In the genomic region with DNA sequence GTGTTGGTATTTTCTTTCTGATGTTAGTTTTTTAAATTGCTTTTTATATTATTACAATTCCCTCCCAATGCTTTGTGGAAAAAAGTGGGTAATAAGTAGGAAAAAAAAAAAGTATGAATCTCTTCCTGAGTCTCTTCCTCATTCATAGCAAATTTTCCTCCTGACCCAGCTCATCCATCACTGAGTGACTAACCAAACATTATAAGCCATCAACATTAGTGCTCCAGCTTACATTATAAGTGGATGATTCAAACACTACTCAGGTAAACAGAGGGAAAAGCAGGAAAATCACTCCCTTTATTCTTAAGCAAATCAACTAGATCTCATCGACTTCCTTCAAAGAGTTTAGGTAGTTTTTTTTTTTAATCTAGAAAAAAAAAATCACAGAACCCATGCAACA, we compare ENCODE assay signal across 22 cellular contexts. TPM values are rescaled to one million over a fixed set of nuclear protein-coding genes. Genes with fewer than 3 reads are reported as not detected.
"Had no signal": no experiment of that assay in that cellular context is flagged by ENCODE, and none has a peak within 500 bp of the region (broad histone marks: within the 10 kb centered on the region; RNA-seq: fewer than 3 reads in every experiment).

No MANE protein-coding gene starts in this region.

- H3K9me3 ChIP-seq: adrenal gland, right lobe of liver, vagina had no signal

- H3K27ac ChIP-seq: adrenal gland, body of pancreas, lower lobe of right lung, neural progenitor cell, right lobe of liver, transverse colon, vagina had no signal

- ATAC-seq: activated CD4-positive, alpha-beta T cell treated with anti-CD3 and anti-CD28 coated beads for 36 hours; activated CD8-positive, alpha-beta memory T cell treated with anti-CD3 and anti-CD28 coated beads, Interleukin-2, amount 10 ng/mL, durations not matched to agents 7 days and 5 days; body of pancreas; left cardiac atrium; lower lobe of right lung; right lobe of liver had no signal

- H3K4me3 ChIP-seq: adrenal gland, body of pancreas, lower lobe of right lung, neural progenitor cell, right lobe of liver, smooth muscle cell, transverse colon, vagina had no signal

- H3K27me3 ChIP-seq: adrenal gland, body of pancreas, neural progenitor cell, right lobe of liver, transverse colon, vagina had no signal

- H3K4me1 ChIP-seq: adrenal gland, body of pancreas, lower lobe of right lung, neural progenitor cell, right lobe of liver, transverse colon, vagina had no signal

- DNase-seq: activated CD4-positive, alpha-beta memory T cell treated with anti-CD3 and anti-CD28 coated beads for 36 hours; activated CD4-positive, alpha-beta T cell treated with anti-CD3 and anti-CD28 coated beads for 36 hours; activated CD8-positive, alpha-beta memory T cell treated with anti-CD3 and anti-CD28 coated beads, Interleukin-2, amount 10 ng/mL, durations not matched to agents 7 days and 5 days; activated effector memory CD4-positive, alpha-beta T cell treated with Interleukin-2 at 50 U/mL for 16 hours; activated T-cell treated with anti-CD3 and anti-CD28 coated beads, Interleukin-2, amount 50 U/mL, for 1 hour; adrenal gland; body of pancreas; central memory CD4-positive, alpha-beta T cell; effector memory CD4-positive, alpha-beta T cell; erythroblast; left cardiac atrium; lower lobe of right lung; naive B cell; right lobe of liver; stimulated activated CD4-positive, alpha-beta T cell treated with anti-CD3 and anti-CD28 coated beads, Interleukin-4, amount 100 ng/mL, for 4 hours; stimulated activated CD8-positive, alpha-beta memory T cell treated with anti-CD3 and anti-CD28 coated beads, Interleukin-4, amount 100 ng/mL, for 48 hours; stimulated activated naive CD4-positive, alpha-beta T cell treated with Interleukin-2 at 50 U/mL for 16 hours; T-helper 2 cell; transverse colon had no signal

RNA-seq across cellular contexts. Expression of a gene that starts 15.4 kb away (rescaled TPM):
- total RNA-seq: vagina had no signal
